In genomic region chr14:49160983-49161382, GRCh38 we compare ENCODE assay signal across 22 cellular contexts.
"Had no signal": no experiment of that assay in that cellular context is flagged by ENCODE, and none has a peak within 500 bp of the region (broad histone marks: within the 10 kb centered on the region; RNA-seq: fewer than 3 reads in every experiment).

No MANE protein-coding gene starts in this region.

- H3K27me3 ChIP-seq: colonic mucosa, foreskin keratinocyte, neutrophil, sigmoid colon, stomach, transverse colon had no signal

- ATAC-seq: foreskin keratinocyte, left colon had no signal

- H3K4me1 ChIP-seq: colonic mucosa, foreskin keratinocyte, sigmoid colon, stomach, transverse colon had no signal

- H3K4me3 ChIP-seq: colonic mucosa, sigmoid colon, skin epidermis, stomach, thoracic aorta, transverse colon had no signal

- DNase-seq: colonic mucosa; dermis blood vessel endothelial cell; effector CD4-positive, alpha-beta T cell; endodermal cell; erythroblast; foreskin keratinocyte; immature natural killer cell; kidney; left colon; mesendoderm; naive B cell; sigmoid colon; stimulated activated CD4-positive, alpha-beta T cell treated with anti-CD3 and anti-CD28 coated beads, Interleukin-2, amount 100 ng/mL, for 24 hours; stimulated activated CD4-positive, alpha-beta T cell treated with anti-CD3 and anti-CD28 coated beads, Interleukin-4, amount 100 ng/mL, for 4 hours; stimulated activated naive CD4-positive, alpha-beta T cell; stomach; substantia nigra; transverse colon had no signal

- FAIRE-seq: endothelial cell of umbilical vein, kidney had no signal

- H3K9me3 ChIP-seq: colonic mucosa, neutrophil, sigmoid colon, stomach, thoracic aorta, transverse colon had no signal

- H3K36me3 ChIP-seq: colonic mucosa, neutrophil, sigmoid colon, stomach, thoracic aorta, transverse colon had no signal
